In the genomic region with DNA sequence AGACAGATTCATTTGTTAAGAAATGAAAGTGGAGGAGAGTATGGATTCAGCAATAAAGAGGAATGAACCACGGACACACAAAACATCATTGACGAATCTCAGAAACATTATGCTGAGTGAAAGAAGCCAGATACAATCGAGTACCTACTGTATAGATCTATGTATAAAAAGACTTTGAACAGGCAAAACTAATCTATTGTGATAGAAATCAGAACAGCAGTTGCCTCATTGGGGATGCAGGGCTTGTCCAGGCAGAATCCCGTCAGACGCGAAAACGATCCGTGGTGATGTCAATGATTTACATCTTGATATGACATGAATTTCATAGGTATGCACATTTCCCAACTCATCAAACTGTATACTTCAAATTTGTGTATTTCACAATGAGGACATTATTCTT, we compare ENCODE assay signal across 28 cellular contexts.
"Had no signal": no experiment of that assay in that cellular context is flagged by ENCODE, and none has a peak within 500 bp of the region (broad histone marks: within the 10 kb centered on the region; RNA-seq: fewer than 3 reads in every experiment).

No MANE protein-coding gene starts in this region.

- H3K36me3 ChIP-seq: brain microvascular endothelial cell, esophagus squamous epithelium had no signal

- H3K27ac Mint-ChIP-seq: activated CD4-positive, alpha-beta memory T cell treated with anti-CD3 and anti-CD28 coated beads for 36 hours; activated CD4-positive, alpha-beta T cell treated with anti-CD3 and anti-CD28 coated beads for 36 hours; activated CD4-positive, alpha-beta T cell treated with anti-CD3 and anti-CD28 coated beads, Interleukin-2, amount 10 ng/mL, durations not matched to agents 24 days and 14 days; activated CD8-positive, alpha-beta memory T cell treated with anti-CD3 and anti-CD28 coated beads, Interleukin-2, amount 10 ng/mL, durations not matched to agents 7 days and 5 days; activated CD8-positive, alpha-beta T cell treated with anti-CD3 and anti-CD28 coated beads, Interleukin-2, amount 10 ng/mL, durations not matched to agents 7 days and 5 days; activated naive CD8-positive, alpha-beta T cell; activated T-cell treated with anti-CD3 and anti-CD28 coated beads, Interleukin-2, amount 50 U/mL, for 24 hours; activated T-cell treated with anti-CD3 and anti-CD28 coated beads, Interleukin-2, amount 50 U/mL, for 72 hours; effector memory CD8-positive, alpha-beta T cell; T-helper 17 cell; T-helper 2 cell treated with Interferon-gamma antibody and Interleukin-4, amounts not matched to agents 5 μg/mL and 100 μg/mL, for 36 hours had no signal

- H3K27me3 ChIP-seq: brain microvascular endothelial cell, esophagus squamous epithelium had no signal

- H3K4me1 Mint-ChIP-seq: activated CD4-positive, alpha-beta T cell treated with anti-CD3 and anti-CD28 coated beads for 36 hours; activated CD4-positive, alpha-beta T cell treated with anti-CD3 and anti-CD28 coated beads, Interleukin-2, amount 10 ng/mL, durations not matched to agents 24 days and 14 days; activated CD8-positive, alpha-beta memory T cell treated with anti-CD3 and anti-CD28 coated beads, Interleukin-2, amount 10 ng/mL, durations not matched to agents 7 days and 5 days; T-helper 17 cell had no signal

- H3K27ac ChIP-seq: brain microvascular endothelial cell, esophagus squamous epithelium had no signal

- H3K4me1 ChIP-seq: esophagus squamous epithelium had no signal

- H3K36me3 Mint-ChIP-seq: activated CD4-positive, alpha-beta memory T cell treated with anti-CD3 and anti-CD28 coated beads for 36 hours; activated CD8-positive, alpha-beta memory T cell treated with anti-CD3 and anti-CD28 coated beads, Interleukin-2, amount 10 ng/mL, durations not matched to agents 7 days and 5 days; activated naive CD8-positive, alpha-beta T cell had no signal

- DNase-seq: activated CD4-positive, alpha-beta memory T cell treated with anti-CD3 and anti-CD28 coated beads for 36 hours; activated CD4-positive, alpha-beta T cell treated with anti-CD3 and anti-CD28 coated beads for 36 hours; activated CD4-positive, alpha-beta T cell treated with anti-CD3 and anti-CD28 coated beads, Interleukin-2, amount 10 ng/mL, durations not matched to agents 24 days and 14 days; activated CD4-positive, CD25-positive, alpha-beta regulatory T cell; activated CD4-positive, CD25-positive, alpha-beta regulatory T cell treated with anti-CD3 and anti-CD28 coated beads, Interleukin-2, amount 50 U/mL, for 72 hours; activated CD8-positive, alpha-beta memory T cell treated with anti-CD3 and anti-CD28 coated beads, Interleukin-2, amount 10 ng/mL, durations not matched to agents 7 days and 5 days; activated CD8-positive, alpha-beta memory T cell treated with anti-CD3 and anti-CD28 coated beads, Interleukin-2, amount 50 U/mL, for 4 hours; activated CD8-positive, alpha-beta T cell treated with anti-CD3 and anti-CD28 coated beads, Interleukin-2, amount 10 ng/mL, durations not matched to agents 7 days and 5 days; activated gamma-delta T cell; activated naive CD4-positive, alpha-beta T cell; activated naive CD4-positive, alpha-beta T cell treated with anti-CD3 and anti-CD28 coated beads, Interleukin-2, amount 50 U/mL, for 16 hours; activated T-cell treated with anti-CD3 and anti-CD28 coated beads, Interleukin-2, amount 50 U/mL, for 24 hours; activated T-cell treated with anti-CD3 and anti-CD28 coated beads, Interleukin-2, amount 50 U/mL, for 72 hours; amniotic stem cell; anterior cingulate cortex; brain microvascular endothelial cell; caudate nucleus; cortex of kidney; dermis blood vessel endothelial cell; effector CD4-positive, alpha-beta T cell; effector memory CD8-positive, alpha-beta T cell; esophagus squamous epithelium; head of caudate nucleus; T-helper 1 cell; T-helper 17 cell; T1000 had no signal

- H3K4me3 Mint-ChIP-seq: activated CD4-positive, alpha-beta memory T cell treated with anti-CD3 and anti-CD28 coated beads for 36 hours; activated CD4-positive, alpha-beta T cell treated with anti-CD3 and anti-CD28 coated beads for 36 hours; activated CD4-positive, alpha-beta T cell treated with anti-CD3 and anti-CD28 coated beads, Interleukin-2, amount 10 ng/mL, durations not matched to agents 24 days and 14 days; activated CD8-positive, alpha-beta memory T cell treated with anti-CD3 and anti-CD28 coated beads, Interleukin-2, amount 10 ng/mL, durations not matched to agents 7 days and 5 days; activated CD8-positive, alpha-beta T cell treated with anti-CD3 and anti-CD28 coated beads, Interleukin-2, amount 10 ng/mL, durations not matched to agents 7 days and 5 days; activated naive CD8-positive, alpha-beta T cell; activated T-cell treated with anti-CD3 and anti-CD28 coated beads, Interleukin-2, amount 50 U/mL, for 24 hours; activated T-cell treated with anti-CD3 and anti-CD28 coated beads, Interleukin-2, amount 50 U/mL, for 72 hours; effector memory CD8-positive, alpha-beta T cell; T-helper 17 cell; T-helper 2 cell treated with Interferon-gamma antibody and Interleukin-4, amounts not matched to agents 5 μg/mL and 100 μg/mL, for 36 hours had no signal

- ATAC-seq: activated CD4-positive, alpha-beta T cell treated with anti-CD3 and anti-CD28 coated beads for 36 hours; activated CD8-positive, alpha-beta memory T cell treated with anti-CD3 and anti-CD28 coated beads, Interleukin-2, amount 10 ng/mL, durations not matched to agents 7 days and 5 days; activated CD8-positive, alpha-beta T cell treated with anti-CD3 and anti-CD28 coated beads, Interleukin-2, amount 10 ng/mL, durations not matched to agents 7 days and 5 days; activated T-cell treated with anti-CD3 and anti-CD28 coated beads, Interleukin-2, amount 50 U/mL, for 72 hours; effector memory CD8-positive, alpha-beta T cell; T-helper 17 cell had no signal

- H3K9me3 ChIP-seq: esophagus squamous epithelium had no signal

- H3K4me3 ChIP-seq: esophagus squamous epithelium had no signal

- H3K27me3 Mint-ChIP-seq: activated CD4-positive, alpha-beta memory T cell treated with anti-CD3 and anti-CD28 coated beads for 36 hours; activated CD4-positive, alpha-beta T cell treated with anti-CD3 and anti-CD28 coated beads for 36 hours; activated CD4-positive, alpha-beta T cell treated with anti-CD3 and anti-CD28 coated beads, Interleukin-2, amount 10 ng/mL, durations not matched to agents 24 days and 14 days; activated CD8-positive, alpha-beta memory T cell treated with anti-CD3 and anti-CD28 coated beads, Interleukin-2, amount 10 ng/mL, durations not matched to agents 7 days and 5 days; activated naive CD8-positive, alpha-beta T cell; activated T-cell treated with anti-CD3 and anti-CD28 coated beads, Interleukin-2, amount 50 U/mL, for 24 hours; effector memory CD8-positive, alpha-beta T cell; T-helper 17 cell had no signal
